17 cellular contexts compared by ENCODE assay signal in the genomic region with DNA sequence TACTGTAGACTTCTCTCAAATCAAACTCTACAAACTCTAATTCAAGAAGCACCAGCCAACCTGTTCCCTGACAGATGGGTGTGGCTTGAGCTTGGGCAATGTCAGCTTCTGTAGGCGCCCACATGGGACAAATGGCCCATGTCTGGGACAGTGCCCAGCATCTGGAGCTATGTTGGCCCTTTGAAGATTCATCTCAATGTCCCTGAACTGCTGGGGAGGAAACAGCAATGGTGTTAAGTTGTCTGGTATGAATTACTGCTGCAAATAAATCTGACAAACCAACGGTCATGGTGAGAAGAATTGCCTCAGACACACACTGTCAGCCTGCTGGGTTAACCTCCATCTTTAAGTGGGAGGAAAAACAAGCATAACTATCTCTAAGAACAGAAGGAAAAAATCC.
DNase-seq lines count a peak whose midpoint lies in the region; ATAC-seq and TF ChIP-seq lines count a peak whose summit lies in the region.
"Had no signal": no experiment of that assay in that cellular context is flagged by ENCODE, and none has a peak within 500 bp of the region (broad histone marks: within the 10 kb centered on the region; RNA-seq: fewer than 3 reads in every experiment).

No MANE protein-coding gene starts in this region.

- TF ChIP-seq RAD21 in neural cell (conservative IDR thresholded peaks at IDR 0.05), result no peak

- DNase-seq in amniotic epithelial cell (ENCODE audit: low read depth), result peak; percentile 38
- DNase-seq in islet precursor cell, result peak; percentile 21
- DNase-seq in NCI-H1436 treated with DMSO at 0.1 percent for 48 hours (lab: John Stamatoyannopoulos, UW), result no peak
- DNase-seq in NCI-H2196 (lab: John Stamatoyannopoulos, UW; ENCODE audit: unreplicated experiment), result no peak
- DNase-seq: AML-193; Caco-2; Calu3; CD4-positive, alpha-beta T cell; CD8-positive, alpha-beta T cell; DMS79 treated with DMSO at 0.1 percent for 48 hours; GF-D8 had no signal

- H3K4me3 ChIP-seq in neural cell (ENCODE audit: low read length), result no peak overlapping the region
- H3K4me3 ChIP-seq: A549; BLaER1 treated with 17β-estradiol and CSF1 and Interleukin-3, amounts not matched to agents 10 nM and 100 nM had no signal

- no peaks in the 10 kb centered on the region for H3K9me2 ChIP-seq in neural cell (ENCODE audit: insufficient read depth, low read length)

- no peaks in the 10 kb centered on the region for H3F3A ChIP-seq in neural cell (ENCODE audit: insufficient read depth, low read length, poor library complexity, severe bottlenecking)

- H3K27ac ChIP-seq in neural cell (ENCODE audit: low read length), result peak overlapping the region; percentile 7
- H3K27ac ChIP-seq: 22Rv1; A549; BLaER1 treated with 17β-estradiol and CSF1 and Interleukin-3, amounts not matched to agents 10 nM and 100 nM; C4-2B had no signal

- H3K9ac ChIP-seq in neural cell (ENCODE audit: low read length), result no peak overlapping the region
- H3K9ac ChIP-seq: BLaER1 treated with 17β-estradiol and CSF1 and Interleukin-3, amounts not matched to agents 10 nM and 100 nM had no signal

- H2AFZ ChIP-seq in neural cell (ENCODE audit: low read depth, low read length), result no peak overlapping the region

- H3K4me2 ChIP-seq in neural cell (ENCODE audit: low read length), result no peak overlapping the region
- H3K4me2 ChIP-seq: A549; BLaER1 treated with 17β-estradiol and CSF1 and Interleukin-3, amounts not matched to agents 10 nM and 100 nM had no signal

- H4K20me1 ChIP-seq in neural cell (ENCODE audit: insufficient read depth), result no peaks in the 10 kb centered on the region

- no peaks in the 10 kb centered on the region for H3K9me3 ChIP-seq in neural cell (ENCODE audit: low read length)
- H3K9me3 ChIP-seq: A549, Caco-2 had no signal

- no peak for TF ChIP-seq EP300 in neural cell (conservative IDR thresholded peaks at IDR 0.05; ENCODE audit: poor library complexity, severe bottlenecking)

- H3K27me3 ChIP-seq in neural cell (ENCODE audit: insufficient read depth, low read depth, low read length), result no peaks in the 10 kb centered on the region
- H3K27me3 ChIP-seq: BLaER1 treated with 17β-estradiol and CSF1 and Interleukin-3, amounts not matched to agents 10 nM and 100 nM had no signal

- TF ChIP-seq CTCF in neural cell (IDR thresholded peaks at IDR 0.05; ENCODE audit: poor library complexity, severe bottlenecking), result no peak

- no peaks in the 10 kb centered on the region for H3K36me3 ChIP-seq in neural cell (ENCODE audit: insufficient read depth, low read length)

- H3K79me2 ChIP-seq in neural cell (replicated peaks; ENCODE audit: insufficient read depth, low read length), result no peaks in the 10 kb centered on the region

- ATAC-seq in esophagus mucosa, result no peak
- ATAC-seq: A549; CD8-positive, alpha-beta T cell had no signal

TF ChIP-seq in neural cell, 6 proteins besides CTCF, POLR2A, EP300 and RAD21:
- TF ChIP-seq POLR2AphosphoS5 (IDR thresholded peaks at IDR 0.05), result no peak
- TF ChIP-seq, protein P1, sequence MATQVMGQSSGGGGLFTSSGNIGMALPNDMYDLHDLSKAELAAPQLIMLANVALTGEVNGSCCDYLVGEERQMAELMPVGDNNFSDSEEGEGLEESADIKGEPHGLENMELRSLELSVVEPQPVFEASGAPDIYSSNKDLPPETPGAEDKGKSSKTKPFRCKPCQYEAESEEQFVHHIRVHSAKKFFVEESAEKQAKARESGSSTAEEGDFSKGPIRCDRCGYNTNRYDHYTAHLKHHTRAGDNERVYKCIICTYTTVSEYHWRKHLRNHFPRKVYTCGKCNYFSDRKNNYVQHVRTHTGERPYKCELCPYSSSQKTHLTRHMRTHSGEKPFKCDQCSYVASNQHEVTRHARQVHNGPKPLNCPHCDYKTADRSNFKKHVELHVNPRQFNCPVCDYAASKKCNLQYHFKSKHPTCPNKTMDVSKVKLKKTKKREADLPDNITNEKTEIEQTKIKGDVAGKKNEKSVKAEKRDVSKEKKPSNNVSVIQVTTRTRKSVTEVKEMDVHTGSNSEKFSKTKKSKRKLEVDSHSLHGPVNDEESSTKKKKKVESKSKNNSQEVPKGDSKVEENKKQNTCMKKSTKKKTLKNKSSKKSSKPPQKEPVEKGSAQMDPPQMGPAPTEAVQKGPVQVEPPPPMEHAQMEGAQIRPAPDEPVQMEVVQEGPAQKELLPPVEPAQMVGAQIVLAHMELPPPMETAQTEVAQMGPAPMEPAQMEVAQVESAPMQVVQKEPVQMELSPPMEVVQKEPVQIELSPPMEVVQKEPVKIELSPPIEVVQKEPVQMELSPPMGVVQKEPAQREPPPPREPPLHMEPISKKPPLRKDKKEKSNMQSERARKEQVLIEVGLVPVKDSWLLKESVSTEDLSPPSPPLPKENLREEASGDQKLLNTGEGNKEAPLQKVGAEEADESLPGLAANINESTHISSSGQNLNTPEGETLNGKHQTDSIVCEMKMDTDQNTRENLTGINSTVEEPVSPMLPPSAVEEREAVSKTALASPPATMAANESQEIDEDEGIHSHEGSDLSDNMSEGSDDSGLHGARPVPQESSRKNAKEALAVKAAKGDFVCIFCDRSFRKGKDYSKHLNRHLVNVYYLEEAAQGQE (IDR thresholded peaks at IDR 0.05; ENCODE audit: borderline replicate concordance), result no peak
- TF ChIP-seq TAF1 (IDR thresholded peaks at IDR 0.05; ENCODE audit: low read depth), result no peak

Comparison
In these comparisons a context has a peak if more than half of its experiments do, and no peak if none do; other contexts are left out.
1. DNase-seq: peak in amniotic epithelial cell (single experiment) and islet precursor cell (single experiment); none in NCI-H1436 treated with DMSO at 0.1 percent for 48 hours (single experiment) and NCI-H2196 (single experiment).